Comparison of ENCODE assay signal across 11 cellular contexts in the genomic region with DNA sequence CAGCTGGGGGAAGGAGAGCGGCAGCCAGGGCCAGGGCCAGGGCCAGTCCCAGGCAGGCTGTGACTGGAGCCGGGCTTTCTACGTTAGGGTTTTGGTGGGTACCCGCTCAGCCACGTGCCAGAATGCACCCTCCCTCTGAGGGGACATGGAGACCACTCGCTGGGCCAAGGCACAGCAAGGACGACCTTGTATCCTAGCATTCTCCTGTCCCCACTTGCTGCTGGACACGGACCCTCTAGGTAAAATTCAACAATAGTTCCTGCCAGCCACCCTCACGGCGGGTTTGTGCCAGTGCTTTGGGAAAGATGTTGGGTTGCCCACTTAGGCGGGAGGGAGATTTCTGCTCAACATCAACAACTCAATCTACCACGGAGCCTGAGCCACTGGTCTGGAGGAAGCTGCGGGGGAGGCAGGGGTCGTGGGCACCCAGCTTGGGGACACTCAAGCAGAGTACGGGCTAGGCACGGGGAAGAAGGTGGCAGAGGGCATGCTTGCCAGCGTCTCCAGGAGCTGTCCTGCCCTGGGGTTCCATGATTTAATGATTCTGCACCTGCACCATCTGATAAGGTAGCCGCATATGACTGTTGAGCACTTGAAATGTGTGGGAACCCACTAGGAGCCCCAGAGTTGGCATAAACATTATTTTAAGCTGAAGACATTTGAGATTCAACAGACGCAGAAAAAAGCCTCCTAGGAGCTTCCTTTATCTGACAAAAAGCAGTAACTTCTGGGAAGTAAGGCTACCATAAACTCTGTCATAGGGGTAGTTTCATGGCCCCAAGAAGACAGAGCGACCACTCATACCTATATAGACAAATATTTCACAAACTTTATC. TPM values are rescaled to one million over a fixed set of nuclear protein-coding genes. Genes with fewer than 3 reads are reported as not detected.
DNase-seq lines count a peak whose midpoint lies in the region; ATAC-seq and TF ChIP-seq lines count a peak whose summit lies in the region.
"Had no signal": no experiment of that assay in that cellular context is flagged by ENCODE, and none has a peak within 500 bp of the region (broad histone marks: within the 10 kb centered on the region; RNA-seq: fewer than 3 reads in every experiment).

No MANE protein-coding gene starts in this region.

- TF ChIP-seq POLR2A in esophagus squamous epithelium (IDR thresholded peaks at IDR 0.05) = no peak

- H2AFZ ChIP-seq in SK-N-SH (ENCODE audit: low read depth) = no peak overlapping the region

- no peak overlapping the region for H3K9ac ChIP-seq in SK-N-SH

- H3F3A ChIP-seq in SK-N-SH (replicated peaks; ENCODE audit: insufficient read depth) = peaks cover 7% of the 10 kb centered on the region

- POLR2A ChIA-PET in SK-N-SH (lab: Yijun Ruan, JAX) = no interaction called here

- TF ChIP-seq EP300 in SK-N-SH (IDR thresholded peaks at IDR 0.05; ENCODE audit: borderline replicate concordance in 1 of 2, low read depth in 1 of 2, low read length in 1 of 2) = no peak

- intact Hi-C loops in esophagus squamous epithelium (cut with DNase I) = no loop called here

- CTCF ChIA-PET in SK-N-SH (lab: Yijun Ruan, JAX) = interaction anchor here (1.8 to 2.0 kb wide), 2 partner anchors 12 to 150 kb away, joined by 8 read pairs; no protein-coding TSS in a partner anchor

- WGBS in SK-N-SH (ENCODE audit: low lambda C conversion rate) = 72% methylated on average over 9 of the region's 20 CpGs
- 68 to 76% methylated on average over 6 to 12 of the region's 20 CpGs for WGBS in esophagus squamous epithelium, 2 donors

- TF ChIP-seq CTCF in SK-N-SH (IDR thresholded peaks at IDR 0.05) (no peak), esophagus squamous epithelium (IDR thresholded peaks at IDR 0.05) (no peak), neural crest cell (conservative IDR thresholded peaks at IDR 0.05) (no peak), type B pancreatic cell (conservative IDR thresholded peaks at IDR 0.05) (no peak), endothelial cell (IDR thresholded peaks at IDR 0.05; ENCODE audit: unreplicated experiment) (no peak)

- H3K27me3 ChIP-seq in SK-N-SH (ENCODE audit: insufficient read depth) (no peaks in the 10 kb centered on the region), esophagus squamous epithelium (peaks cover 0 to 17% (median 0%) of the 10 kb centered on the region in 4 donors)

- H3K9me3 ChIP-seq in SK-N-SH = no peaks in the 10 kb centered on the region
- H3K9me3 ChIP-seq in esophagus squamous epithelium = no peaks in the 10 kb centered on the region

- H3K4me2 ChIP-seq in SK-N-SH = no peak overlapping the region

- H4K20me1 ChIP-seq in SK-N-SH (ENCODE audit: insufficient read depth) = no peaks in the 10 kb centered on the region

- H3K27ac Mint-ChIP-seq in neural crest cell (ENCODE audit: unreplicated experiment) (no peak overlapping the region), type B pancreatic cell (peak overlapping the region; percentile 26), endothelial cell (ENCODE audit: unreplicated experiment) (no peak overlapping the region)

- H3K36me3 ChIP-seq in SK-N-SH (replicated peaks in 1 of 2; ENCODE audit: control insufficient read depth in 1 of 2, insufficient read depth in 2 of 2, low read length in 1 of 2) (no peaks in the 10 kb centered on the region), esophagus squamous epithelium (no peaks in the 10 kb centered on the region)

- no peaks in the 10 kb centered on the region for H3K9me3 Mint-ChIP-seq in neural crest cell
- no peaks in the 10 kb centered on the region for H3K9me3 Mint-ChIP-seq in type B pancreatic cell
- H3K9me3 Mint-ChIP-seq in endothelial cell (ENCODE audit: unreplicated experiment) = no peaks in the 10 kb centered on the region

- H3K4me3 Mint-ChIP-seq in neural crest cell (peak overlapping the region; percentile 47), type B pancreatic cell (peak overlapping the region; percentile 60), endothelial cell (ENCODE audit: unreplicated experiment) (no peak overlapping the region)

- H3K27ac ChIP-seq in SK-N-SH (ENCODE audit: low read depth in 2 of 2, low read length in 1 of 2) = peak overlapping the region in 1 of 2 experiments; percentile 24; a peak in 1 of 4 replicates
- H3K27ac ChIP-seq in esophagus squamous epithelium = peak overlapping the region; percentile 47 to 82 (median 74)
- H3K27ac ChIP-seq: 22Rv1 had no signal

- DNase-seq in SK-N-SH (no peak), esophagus squamous epithelium (lab: John Stamatoyannopoulos, UW) (no peak), neural crest cell (ENCODE audit: low read depth, low spot score) (no peak), type B pancreatic cell (ENCODE audit: extremely low spot score, unreplicated experiment) (no peak), endothelial cell (ENCODE audit: low spot score) (no peak)
- DNase-seq: activated naive CD4-positive, alpha-beta T cell had no signal

- H3K4me1 Mint-ChIP-seq in neural crest cell = peaks cover 63% of the 10 kb centered on the region
- peaks cover 44% of the 10 kb centered on the region for H3K4me1 Mint-ChIP-seq in type B pancreatic cell (ENCODE audit: unreplicated experiment)
- peaks cover 25% of the 10 kb centered on the region for H3K4me1 Mint-ChIP-seq in endothelial cell (ENCODE audit: unreplicated experiment)

- no peaks in the 10 kb centered on the region for H3K79me2 ChIP-seq in SK-N-SH (ENCODE audit: insufficient read depth)

- peaks cover 12 to 37% of the 10 kb centered on the region in 2 experiments; a peak in 3 of 4 replicates for H3K4me1 ChIP-seq in SK-N-SH (ENCODE audit: control insufficient read depth in 1 of 2, insufficient read depth in 2 of 2, low read depth in 1 of 2, low read length in 1 of 2)
- peaks cover 36 to 74% (median 62%) of the 10 kb centered on the region in 3 donors for H3K4me1 ChIP-seq in esophagus squamous epithelium

- H3K9me2 ChIP-seq in SK-N-SH = no peaks in the 10 kb centered on the region

- ATAC-seq in SK-N-SH treated with all-trans-retinoic acid at 6 μM for 48 hours (no peak), GM21528 (IDR thresholded peaks at IDR 0.05; ENCODE audit: low FRiP score, unreplicated experiment) (no peak), HG02870 (IDR thresholded peaks at IDR 0.05; ENCODE audit: unreplicated experiment) (no peak)

- no peak for TF ChIP-seq RAD21 in SK-N-SH (IDR thresholded peaks at IDR 0.05; ENCODE audit: low read length)

- H3K4me3 ChIP-seq in SK-N-SH (ENCODE audit: low read depth in 2 of 2, low read length in 1 of 2) (no peak overlapping the region), esophagus squamous epithelium (peak overlapping the region; percentile 15 to 59 (median 40))
- H3K4me3 ChIP-seq: lung had no signal

- peaks cover 15% of the 10 kb centered on the region for H3K27me3 Mint-ChIP-seq in neural crest cell (ENCODE audit: low read depth)
- H3K27me3 Mint-ChIP-seq in type B pancreatic cell = no peaks in the 10 kb centered on the region
- H3K27me3 Mint-ChIP-seq in endothelial cell (ENCODE audit: unreplicated experiment) = peaks cover 3% of the 10 kb centered on the region

- H3K36me3 Mint-ChIP-seq in neural crest cell (ENCODE audit: low read depth) = no peaks in the 10 kb centered on the region
- no peaks in the 10 kb centered on the region for H3K36me3 Mint-ChIP-seq in type B pancreatic cell
- no peaks in the 10 kb centered on the region for H3K36me3 Mint-ChIP-seq in endothelial cell (ENCODE audit: low read depth, unreplicated experiment)

TF ChIP-seq in SK-N-SH treated with all-trans-retinoic acid at 6 μM for 48 hours, 23 proteins besides CTCF, POLR2A, EP300 and RAD21:
- TF ChIP-seq ISL1 (CRISPR knock-in tag; IDR thresholded peaks at IDR 0.05) = peak; percentile 40; the same call in 1 of the 2 replicates
- TF ChIP-seq TCF4 (CRISPR knock-in tag; IDR thresholded peaks at IDR 0.05; ENCODE audit: borderline replicate concordance) = no peak

TF ChIP-seq in SK-N-SH, 30 proteins besides CTCF, POLR2A, EP300 and RAD21:
- TF ChIP-seq, protein P1, sequence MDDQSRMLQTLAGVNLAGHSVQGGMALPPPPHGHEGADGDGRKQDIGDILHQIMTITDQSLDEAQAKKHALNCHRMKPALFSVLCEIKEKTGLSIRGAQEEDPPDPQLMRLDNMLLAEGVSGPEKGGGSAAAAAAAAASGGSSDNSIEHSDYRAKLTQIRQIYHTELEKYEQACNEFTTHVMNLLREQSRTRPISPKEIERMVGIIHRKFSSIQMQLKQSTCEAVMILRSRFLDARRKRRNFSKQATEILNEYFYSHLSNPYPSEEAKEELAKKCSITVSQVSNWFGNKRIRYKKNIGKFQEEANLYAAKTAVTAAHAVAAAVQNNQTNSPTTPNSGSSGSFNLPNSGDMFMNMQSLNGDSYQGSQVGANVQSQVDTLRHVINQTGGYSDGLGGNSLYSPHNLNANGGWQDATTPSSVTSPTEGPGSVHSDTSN (IDR thresholded peaks at IDR 0.05) = no peak
- no peak for TF ChIP-seq MXI1 (IDR thresholded peaks at IDR 0.05; ENCODE audit: low read depth, low read length)
- TF ChIP-seq JUND (IDR thresholded peaks at IDR 0.05) = no peak
- TF ChIP-seq GABPA (IDR thresholded peaks at IDR 0.05; ENCODE audit: low read depth) = no peak

RNA-seq across cellular contexts. Expression of a gene that starts 22.5 kb away (rescaled TPM):
- 1.6 and 2.5 TPM in 2 replicates for polyA plus RNA-seq in SK-N-SH (2012; rRNA removed)
- polyA plus RNA-seq in SK-N-SH (2012; cell fraction: cytosol; rRNA removed) = 0.91 and 1.3 TPM in 2 replicates
- 2.9 and 3.2 TPM in 2 replicates for polyA plus RNA-seq in SK-N-SH (2012; cell fraction: nucleus; rRNA removed)
- 10 to 100 TPM; 12.3 to 33.3 (median 21.5) TPM for total RNA-seq in esophagus squamous epithelium
- 23.8 and 29.5 TPM in 2 replicates for total RNA-seq in neural crest cell
- total RNA-seq in type B pancreatic cell (ENCODE audit: low replicate concordance) = 44.5 and 70.3 TPM in 2 replicates
- total RNA-seq in endothelial cell (ENCODE audit: unreplicated experiment) = 132 TPM

Comparison
In these comparisons a context has a peak if more than half of its experiments do, and no peak if none do; other contexts are left out.
1. H3K4me3 ChIP-seq: peak in esophagus squamous epithelium (4 of 4); none in SK-N-SH (0 of 2).